Comparison of ENCODE assay signal across 13 cellular contexts in the genomic region with DNA sequence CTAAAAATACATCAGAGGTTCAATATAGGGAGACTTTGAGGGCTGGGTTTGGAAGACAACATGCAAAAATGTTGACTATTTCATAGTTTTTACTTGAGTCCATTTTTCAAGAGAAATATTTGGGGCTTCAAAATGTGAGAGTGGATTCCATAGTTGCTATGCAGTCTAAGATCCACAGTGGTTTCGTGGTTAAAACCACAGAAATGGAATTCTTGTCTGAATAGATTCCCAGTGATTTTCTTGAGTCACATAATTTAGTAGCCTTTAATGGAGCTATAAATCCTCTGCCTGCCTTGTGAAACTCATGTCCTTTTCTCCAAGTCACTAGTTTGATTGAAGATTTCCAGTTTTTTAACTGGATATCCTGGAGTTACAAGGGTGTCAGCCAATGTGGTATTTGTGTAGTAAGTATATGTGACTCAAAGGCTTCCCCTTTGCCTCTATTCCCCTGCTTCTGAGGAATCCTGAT.
A peak's percentile ranks its signal among the peaks of the same experiment; 100 is the strongest.
DNase-seq lines count a peak whose midpoint lies in the region; ATAC-seq and TF ChIP-seq lines count a peak whose summit lies in the region.
"Had no signal": no experiment of that assay in that cellular context is flagged by ENCODE, and none has a peak within 500 bp of the region (broad histone marks: within the 10 kb centered on the region; RNA-seq: fewer than 3 reads in every experiment).

No MANE protein-coding gene starts in this region.

- H3K4me3 ChIP-seq in SJCRH30 (no peak overlapping the region), osteoblast (ENCODE audit: insufficient read depth, low read length) (no peak overlapping the region)
- H3K4me3 ChIP-seq: Peyer's patch, vagina had no signal

- TF ChIP-seq CTCF in osteoblast (IDR thresholded peaks at IDR 0.05; ENCODE audit: extremely low read depth, low read depth, low read length), result no peak

- H3K79me2 ChIP-seq in osteoblast (ENCODE audit: insufficient read depth, low read length), result no peaks in the 10 kb centered on the region

- H3K27ac ChIP-seq in SJCRH30, result peak overlapping the region; percentile 79
- H3K27ac ChIP-seq in osteoblast (ENCODE audit: low read depth, low read length), result peak overlapping the region; percentile 95
- H3K27ac ChIP-seq: Peyer's patch, vagina had no signal

- no peaks in the 10 kb centered on the region for H3K9me3 ChIP-seq in SJCRH30 (replicated peaks)
- H3K9me3 ChIP-seq in osteoblast (ENCODE audit: low read depth, low read length), result no peaks in the 10 kb centered on the region
- H3K9me3 ChIP-seq: Peyer's patch, vagina had no signal

- H3K36me3 ChIP-seq in SJCRH30, result no peaks in the 10 kb centered on the region
- no peaks in the 10 kb centered on the region for H3K36me3 ChIP-seq in osteoblast (ENCODE audit: insufficient read depth, low read length)
- H3K36me3 ChIP-seq: Peyer's patch, vagina had no signal

- DNase-seq in GM03348 (ENCODE audit: low spot score) (peak; percentile 58), SJCRH30 (peak; percentile 24 to 61), epidermal melanocyte (ENCODE audit: insufficient read length, low spot score) (peak; percentile 38), osteoblast (ENCODE audit: insufficient read length, low spot score, missing footprints) (no peak), T1000 (lab: John Stamatoyannopoulos, UW) (no peak), T-helper 2 cell (no peak), midbrain (lab: John Stamatoyannopoulos, UW) (no peak)
- DNase-seq: activated B cell treated with CpG ODN at 0.5 μM for 24 hours, NCI-H2081 treated with DMSO at 0.1 percent for 48 hours, Peyer's patch had no signal

- H4K20me1 ChIP-seq in osteoblast (ENCODE audit: insufficient read depth, low read length), result no peaks in the 10 kb centered on the region

- H3K27me3 ChIP-seq in SJCRH30 (no peaks in the 10 kb centered on the region), osteoblast (ENCODE audit: insufficient read depth, low read length) (no peaks in the 10 kb centered on the region)
- H3K27me3 ChIP-seq: Peyer's patch, vagina had no signal

- no peak overlapping the region for H2AFZ ChIP-seq in osteoblast (ENCODE audit: low read length)

- ATAC-seq in HG03108 (IDR thresholded peaks at IDR 0.05; ENCODE audit: unreplicated experiment), result no peak
- ATAC-seq: HepG2 had no signal

- H3K4me1 ChIP-seq in SJCRH30, result peaks cover 22% of the 10 kb centered on the region
- H3K4me1 ChIP-seq in osteoblast (ENCODE audit: insufficient read depth, low read length), result peaks cover 49% of the 10 kb centered on the region
- H3K4me1 ChIP-seq: Peyer's patch, vagina had no signal

- peak overlapping the region; percentile 15 for H3K4me2 ChIP-seq in osteoblast (ENCODE audit: insufficient read depth, low read length)

Comparison
In these comparisons a context has a peak if more than half of its experiments do, and no peak if none do; other contexts are left out.
1. DNase-seq: peak in GM03348 (single experiment), SJCRH30 (2 of 2) and epidermal melanocyte (single experiment); none in osteoblast (single experiment), T1000 (single experiment), T-helper 2 cell (0 of 5) and midbrain (single experiment).